14 cellular contexts compared by ENCODE assay signal in the genomic region with DNA sequence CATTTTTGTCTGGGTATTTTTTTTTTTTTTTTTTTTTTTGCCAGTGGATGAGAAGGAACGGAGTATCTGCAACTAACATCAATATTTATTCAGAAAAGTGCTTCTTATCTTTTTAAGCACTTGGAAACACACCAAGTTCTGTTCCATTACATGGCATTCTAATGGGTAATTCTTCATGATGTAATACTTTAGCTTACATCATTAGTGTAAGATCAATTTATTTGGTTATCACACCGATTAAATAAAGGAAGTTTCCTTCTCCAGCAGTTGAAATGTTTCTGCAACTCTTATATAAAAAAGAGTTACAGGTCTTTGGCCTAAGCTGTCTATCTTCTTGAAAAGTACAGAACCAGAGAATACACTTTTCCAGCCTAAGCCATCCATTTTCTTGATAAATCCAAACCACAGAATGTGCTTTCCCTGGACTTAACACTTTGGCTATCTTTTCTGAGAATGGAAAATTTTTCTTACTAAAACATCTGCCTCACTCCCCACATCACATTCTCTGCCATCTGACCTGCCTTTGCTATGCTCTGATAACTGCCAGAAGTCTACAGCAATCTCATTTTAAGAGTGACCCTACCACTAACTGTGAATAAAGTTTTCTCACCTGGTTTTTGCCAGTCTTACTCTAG.
A peak's percentile ranks its signal among the peaks of the same experiment; 100 is the strongest.
DNase-seq lines count a peak whose midpoint lies in the region; ATAC-seq and TF ChIP-seq lines count a peak whose summit lies in the region.
"Had no signal": no experiment of that assay in that cellular context is flagged by ENCODE, and none has a peak within 500 bp of the region (broad histone marks: within the 10 kb centered on the region; RNA-seq: fewer than 3 reads in every experiment).

No MANE protein-coding gene starts in this region.

- H3K27ac ChIP-seq in left ventricle myocardium inferior (replicated peaks): no peak overlapping the region
- H3K27ac ChIP-seq: C4-2B had no signal

- H3K4me3 ChIP-seq in astrocyte of the spinal cord (ENCODE audit: low read depth, low read length) (no peak overlapping the region), fibroblast of villous mesenchyme (ENCODE audit: low read depth, low read length) (no peak overlapping the region), left ventricle myocardium inferior (no peak overlapping the region)
- H3K4me3 ChIP-seq: HAP-1 had no signal

- no peaks in the 10 kb centered on the region for H3K36me3 ChIP-seq in left ventricle myocardium inferior
- H3K36me3 ChIP-seq: HAP-1 had no signal

- in situ Hi-C loops in astrocyte of the spinal cord (cut with HindIII; ENCODE audit: low sequenced_read_pairs): no loop called here

- ATAC-seq in sciatic nerve (peak; percentile 61), GM21528 (IDR thresholded peaks at IDR 0.05; ENCODE audit: low FRiP score, unreplicated experiment) (no peak)

- H3K4me1 ChIP-seq in left ventricle myocardium inferior: peaks cover 6% of the 10 kb centered on the region

- no peaks in the 10 kb centered on the region for H3K27me3 ChIP-seq in left ventricle myocardium inferior (ENCODE audit: low read depth)

- intact Hi-C loops in sciatic nerve (cut with DNase I) (no loop called here), left ventricle myocardium inferior (cut with micrococcal nuclease) (no loop called here)

- DNase-seq in NCI-H226 (peak; percentile 64), astrocyte of the spinal cord (ENCODE audit: low read depth, low spot score) (peak; percentile 30), fibroblast of villous mesenchyme (ENCODE audit: low read depth) (peak; percentile 86), sciatic nerve (ENCODE audit: low spot score) (no peak), AML-193 (lab: John Stamatoyannopoulos, UW) (no peak), left ventricle myocardium inferior (no peak)
- DNase-seq: NCI-H1105 treated with DMSO at 0.1 percent for 48 hours, NCI-H1694, NCI-H2081 treated with DMSO at 0.1 percent for 48 hours, NCI-H510A, NCI-H82 had no signal

- TF ChIP-seq CTCF in astrocyte of the spinal cord (IDR thresholded peaks at IDR 0.05; ENCODE audit: low read depth, low read length) (no peak), fibroblast of villous mesenchyme (IDR thresholded peaks at IDR 0.05; ENCODE audit: insufficient read depth, low read depth, low read length) (no peak), left ventricle myocardium inferior (IDR thresholded peaks at IDR 0.05; ENCODE audit: borderline replicate concordance) (no peak)

- H3K9me3 ChIP-seq in left ventricle myocardium inferior (replicated peaks): peaks cover 16% of the 10 kb centered on the region
- H3K9me3 ChIP-seq: HAP-1 had no signal

Comparison
In these comparisons a context has a peak if more than half of its experiments do, and no peak if none do; other contexts are left out.
1. DNase-seq: peak in NCI-H226 (single experiment), astrocyte of the spinal cord (single experiment) and fibroblast of villous mesenchyme (single experiment); none in sciatic nerve (single experiment), AML-193 (0 of 2) and left ventricle myocardium inferior (single experiment).